In the genomic region with DNA sequence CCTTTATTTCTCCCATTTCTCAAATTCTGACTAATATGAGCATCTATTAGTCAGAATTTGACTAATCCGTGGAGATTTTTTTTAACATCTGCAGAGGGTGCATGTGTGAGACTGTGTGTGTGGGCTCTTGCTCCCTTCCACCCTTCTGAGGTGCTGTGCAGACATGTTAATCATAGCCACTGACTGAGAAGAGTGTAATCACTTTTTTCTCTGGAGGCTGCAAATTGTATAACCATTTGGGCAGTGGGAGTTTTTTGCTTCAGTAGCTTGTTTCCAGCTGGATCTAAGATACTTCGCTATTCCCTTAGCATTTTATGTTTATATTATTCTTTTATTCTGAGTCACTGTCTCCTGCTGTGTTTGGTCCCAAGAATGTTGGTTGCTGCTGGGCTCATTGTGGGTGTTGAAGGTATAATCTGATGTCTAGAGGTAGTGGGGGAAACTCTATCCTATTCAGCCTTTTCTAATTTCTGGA, we compare ENCODE assay signal across 14 cellular contexts.
A peak's percentile ranks its signal among the peaks of the same experiment; 100 is the strongest.
DNase-seq lines count a peak whose midpoint lies in the region; ATAC-seq, FAIRE-seq and TF ChIP-seq lines count a peak whose summit lies in the region.
"Had no signal": no experiment of that assay in that cellular context is flagged by ENCODE, and none has a peak within 500 bp of the region (broad histone marks: within the 10 kb centered on the region; RNA-seq: fewer than 3 reads in every experiment).

No MANE protein-coding gene starts in this region.

- peak overlapping the region; percentile 61 for H3K4me2 ChIP-seq in astrocyte (ENCODE audit: low read length)
- peak overlapping the region; percentile 47 for H3K4me2 ChIP-seq in keratinocyte (ENCODE audit: control insufficient read depth, extremely low read depth, insufficient read depth, low read depth, low read length)

- no peak overlapping the region for H3K4me3 Mint-ChIP-seq in astrocyte (ENCODE audit: unreplicated experiment)
- H3K4me3 Mint-ChIP-seq: brain, nephron progenitor cell had no signal

- peak; percentile 58 for DNase-seq in AG20443 (ENCODE audit: low spot score)
- peak; percentile 91 for DNase-seq in astrocyte (ENCODE audit: low read depth)
- peak; percentile 41 for DNase-seq in keratinocyte (ENCODE audit: low read depth, low spot score)
- DNase-seq in activated CD4-positive, CD25-positive, alpha-beta regulatory T cell (lab: John Stamatoyannopoulos, UW), result no peak
- DNase-seq in NCI-H748 (lab: John Stamatoyannopoulos, UW; ENCODE audit: unreplicated experiment), result no peak
- DNase-seq in stimulated activated CD4-positive, alpha-beta T cell treated with anti-CD3 and anti-CD28 coated beads, Interleukin-4, amount 100 ng/mL, for 4 hours, result no peak
- DNase-seq: NCI-H524, nephron progenitor cell, testis had no signal

- no peaks in the 10 kb centered on the region for H4K20me1 ChIP-seq in astrocyte (ENCODE audit: insufficient read depth, low read length)
- no peaks in the 10 kb centered on the region for H4K20me1 ChIP-seq in keratinocyte (ENCODE audit: control insufficient read depth, extremely low read depth, insufficient read depth, low read length)

- H2AFZ ChIP-seq in astrocyte (ENCODE audit: low read depth, low read length) (no peak overlapping the region), keratinocyte (ENCODE audit: control insufficient read depth, low read length) (no peak overlapping the region)

- dilution Hi-C loops in keratinocyte (cut with MboI; ENCODE audit: extremely low pct_ligation_motif_present, low sequenced_read_pairs), result no loop called here

- FAIRE-seq in astrocyte (lab: Jason Lieb, UNC) (peak; percentile 13), keratinocyte (lab: Jason Lieb, UNC) (peak; percentile 86)
- FAIRE-seq: D721Med, K562 had no signal

- H3K4me1 ChIP-seq in astrocyte (ENCODE audit: insufficient read depth, low read length) (peaks cover 32% of the 10 kb centered on the region), keratinocyte (ENCODE audit: control insufficient read depth, extremely low read depth, insufficient read depth, low read length) (peaks cover 30% of the 10 kb centered on the region)

- H3K79me2 ChIP-seq in astrocyte (ENCODE audit: insufficient read depth, low read length) (peaks cover 2% of the 10 kb centered on the region), keratinocyte (ENCODE audit: control insufficient read depth, insufficient read depth, low read length) (peaks cover 69% of the 10 kb centered on the region)

- ATAC-seq in HG02571 (IDR thresholded peaks at IDR 0.05; ENCODE audit: unreplicated experiment) (peak; percentile 36), GM21825 (IDR thresholded peaks at IDR 0.05; ENCODE audit: unreplicated experiment) (no peak)
- ATAC-seq: K562 had no signal

- H3K27ac Mint-ChIP-seq in astrocyte (ENCODE audit: unreplicated experiment), result no peak overlapping the region
- H3K27ac Mint-ChIP-seq: brain, nephron progenitor cell had no signal

- H3K36me3 ChIP-seq in astrocyte (ENCODE audit: insufficient read depth, low read length) (no peaks in the 10 kb centered on the region), keratinocyte (ENCODE audit: control insufficient read depth in 2 of 2, extremely low read depth in 1 of 2, insufficient read depth in 2 of 2, low read length in 2 of 2) (peaks cover 11% of the 10 kb centered on the region in 2 experiments)

- no peak for TF ChIP-seq CTCF in astrocyte (IDR thresholded peaks at IDR 0.05; ENCODE audit: insufficient read depth, low read depth, low read length)
- TF ChIP-seq CTCF in keratinocyte (optimal IDR thresholded peaks at IDR 0.05 in 1 of 3, IDR thresholded peaks at IDR 0.05 in 1 of 3, conservative IDR thresholded peaks at IDR 0.05 in 1 of 3; ENCODE audit: extremely low read depth in 1 of 3, insufficient read depth in 2 of 3, low read length in 3 of 3), result no peak

- no peaks in the 10 kb centered on the region for H3K9me1 ChIP-seq in keratinocyte (ENCODE audit: control insufficient read depth, extremely low read depth, insufficient read depth, low read length)

- peak overlapping the region; percentile 69 for H3K27ac ChIP-seq in astrocyte (ENCODE audit: low read depth, low read length)
- peak overlapping the region; percentile 61 for H3K27ac ChIP-seq in keratinocyte (ENCODE audit: control insufficient read depth, insufficient read depth, low read length)
- H3K27ac ChIP-seq: testis had no signal

- H3K9me3 ChIP-seq in astrocyte (ENCODE audit: insufficient read depth, low read depth, low read length) (no peaks in the 10 kb centered on the region), keratinocyte (ENCODE audit: control insufficient read depth, low read depth, low read length) (no peaks in the 10 kb centered on the region)
- H3K9me3 ChIP-seq: testis had no signal

- H3K9me3 Mint-ChIP-seq in astrocyte (ENCODE audit: unreplicated experiment), result peaks cover 2% of the 10 kb centered on the region
- H3K9me3 Mint-ChIP-seq: brain, nephron progenitor cell had no signal

- no peaks in the 10 kb centered on the region for H3K36me3 Mint-ChIP-seq in astrocyte (ENCODE audit: low read depth, unreplicated experiment)
- H3K36me3 Mint-ChIP-seq: brain had no signal

- H3K4me3 ChIP-seq in astrocyte (ENCODE audit: insufficient read depth, low read depth, low read length) (no peak overlapping the region), keratinocyte (ENCODE audit: control insufficient read depth in 2 of 3, extremely low read depth in 1 of 3, insufficient read depth in 2 of 3, low read depth in 1 of 3, low read length in 3 of 3) (no peak overlapping the region)
- H3K4me3 ChIP-seq: K562, testis had no signal

- H3K27me3 Mint-ChIP-seq in astrocyte (ENCODE audit: low read depth, unreplicated experiment), result no peaks in the 10 kb centered on the region

- H3K27me3 ChIP-seq in astrocyte (ENCODE audit: insufficient read depth, low read length) (no peaks in the 10 kb centered on the region), keratinocyte (ENCODE audit: control insufficient read depth, extremely low read depth, insufficient read depth, low read length) (no peaks in the 10 kb centered on the region)
- H3K27me3 ChIP-seq: testis had no signal

- peaks cover 28% of the 10 kb centered on the region for H3K4me1 Mint-ChIP-seq in astrocyte (ENCODE audit: low read depth, unreplicated experiment)

- H3K9ac ChIP-seq in astrocyte (ENCODE audit: low read length), result peak overlapping the region; percentile 7
- H3K9ac ChIP-seq in keratinocyte (ENCODE audit: control insufficient read depth, extremely low read depth, insufficient read depth, low read length), result peak overlapping the region; percentile 34

Comparison
In these comparisons a context has a peak if more than half of its experiments do, and no peak if none do; other contexts are left out.
1. DNase-seq: peak in AG20443 (single experiment), astrocyte (single experiment) and keratinocyte (single experiment); none in activated CD4-positive, CD25-positive, alpha-beta regulatory T cell (0 of 4), NCI-H748 (single experiment) and stimulated activated CD4-positive, alpha-beta T cell treated with anti-CD3 and anti-CD28 coated beads, Interleukin-4, amount 100 ng/mL, for 4 hours (0 of 2).